Comparison of ENCODE assay signal across 1 cellular context in the genomic region with DNA sequence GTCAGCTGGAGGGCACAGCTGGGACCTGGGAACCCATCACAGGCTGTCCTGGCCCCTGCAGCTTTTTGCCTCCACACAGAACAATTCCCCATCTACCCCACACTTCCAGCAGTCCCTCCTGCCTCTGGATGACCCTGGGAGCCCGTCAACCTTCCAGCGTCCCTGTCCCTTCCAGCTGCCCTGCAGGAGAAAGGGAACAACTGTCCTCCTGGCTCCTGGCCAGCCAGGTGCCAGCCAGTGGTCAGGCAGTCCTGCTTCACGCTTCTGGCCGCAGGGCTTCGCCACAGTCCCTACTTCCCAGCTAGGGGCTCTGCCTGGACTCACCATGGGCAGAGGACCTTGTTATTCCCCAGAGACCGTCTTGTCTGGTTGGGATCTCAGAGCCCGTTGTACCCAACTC.
TF ChIP-seq lines count a peak whose summit lies in the region.

No MANE protein-coding gene starts in this region.

TF ChIP-seq in SK-N-SH treated with all-trans-retinoic acid at 6 μM for 48 hours, 23 proteins besides CTCF, POLR2A, EP300 and RAD21 (continued from another document):
- TF ChIP-seq PATZ1 (CRISPR knock-in tag; IDR thresholded peaks at IDR 0.05; ENCODE audit: borderline replicate concordance) (no peak), ZFP3 (CRISPR knock-in tag; IDR thresholded peaks at IDR 0.05) (no peak), CREB5 (CRISPR knock-in tag; IDR thresholded peaks at IDR 0.05; ENCODE audit: low read depth) (no peak), CSRNP3 (CRISPR knock-in tag; IDR thresholded peaks at IDR 0.05) (no peak), ESRRG (CRISPR knock-in tag; IDR thresholded peaks at IDR 0.05) (no peak), ZNF70 (CRISPR knock-in tag; IDR thresholded peaks at IDR 0.05) (no peak), ZC3H10 (CRISPR knock-in tag; IDR thresholded peaks at IDR 0.05) (no peak), BACH2 (CRISPR knock-in tag; IDR thresholded peaks at IDR 0.05; ENCODE audit: borderline replicate concordance) (no peak), ARNTL (CRISPR knock-in tag; IDR thresholded peaks at IDR 0.05; ENCODE audit: borderline replicate concordance, low read depth) (no peak), PPARA (CRISPR knock-in tag; IDR thresholded peaks at IDR 0.05; ENCODE audit: borderline replicate concordance) (no peak), OSR1 (CRISPR knock-in tag; IDR thresholded peaks at IDR 0.05) (no peak), SNAI2 (CRISPR knock-in tag; IDR thresholded peaks at IDR 0.05) (no peak), CSDC2 (CRISPR knock-in tag; IDR thresholded peaks at IDR 0.05) (no peak), POU6F1 (CRISPR knock-in tag; IDR thresholded peaks at IDR 0.05; ENCODE audit: borderline replicate concordance, low read depth) (no peak), GLIS3 (CRISPR knock-in tag; IDR thresholded peaks at IDR 0.05) (no peak)
- TF ChIP-seq, protein P1, sequence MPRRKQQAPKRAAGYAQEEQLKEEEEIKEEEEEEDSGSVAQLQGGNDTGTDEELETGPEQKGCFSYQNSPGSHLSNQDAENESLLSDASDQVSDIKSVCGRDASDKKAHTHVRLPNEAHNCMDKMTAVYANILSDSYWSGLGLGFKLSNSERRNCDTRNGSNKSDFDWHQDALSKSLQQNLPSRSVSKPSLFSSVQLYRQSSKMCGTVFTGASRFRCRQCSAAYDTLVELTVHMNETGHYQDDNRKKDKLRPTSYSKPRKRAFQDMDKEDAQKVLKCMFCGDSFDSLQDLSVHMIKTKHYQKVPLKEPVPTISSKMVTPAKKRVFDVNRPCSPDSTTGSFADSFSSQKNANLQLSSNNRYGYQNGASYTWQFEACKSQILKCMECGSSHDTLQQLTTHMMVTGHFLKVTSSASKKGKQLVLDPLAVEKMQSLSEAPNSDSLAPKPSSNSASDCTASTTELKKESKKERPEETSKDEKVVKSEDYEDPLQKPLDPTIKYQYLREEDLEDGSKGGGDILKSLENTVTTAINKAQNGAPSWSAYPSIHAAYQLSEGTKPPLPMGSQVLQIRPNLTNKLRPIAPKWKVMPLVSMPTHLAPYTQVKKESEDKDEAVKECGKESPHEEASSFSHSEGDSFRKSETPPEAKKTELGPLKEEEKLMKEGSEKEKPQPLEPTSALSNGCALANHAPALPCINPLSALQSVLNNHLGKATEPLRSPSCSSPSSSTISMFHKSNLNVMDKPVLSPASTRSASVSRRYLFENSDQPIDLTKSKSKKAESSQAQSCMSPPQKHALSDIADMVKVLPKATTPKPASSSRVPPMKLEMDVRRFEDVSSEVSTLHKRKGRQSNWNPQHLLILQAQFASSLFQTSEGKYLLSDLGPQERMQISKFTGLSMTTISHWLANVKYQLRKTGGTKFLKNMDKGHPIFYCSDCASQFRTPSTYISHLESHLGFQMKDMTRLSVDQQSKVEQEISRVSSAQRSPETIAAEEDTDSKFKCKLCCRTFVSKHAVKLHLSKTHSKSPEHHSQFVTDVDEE (CRISPR knock-in tag; IDR thresholded peaks at IDR 0.05): no peak
